33 cellular contexts compared by ENCODE assay signal in the genomic region with DNA sequence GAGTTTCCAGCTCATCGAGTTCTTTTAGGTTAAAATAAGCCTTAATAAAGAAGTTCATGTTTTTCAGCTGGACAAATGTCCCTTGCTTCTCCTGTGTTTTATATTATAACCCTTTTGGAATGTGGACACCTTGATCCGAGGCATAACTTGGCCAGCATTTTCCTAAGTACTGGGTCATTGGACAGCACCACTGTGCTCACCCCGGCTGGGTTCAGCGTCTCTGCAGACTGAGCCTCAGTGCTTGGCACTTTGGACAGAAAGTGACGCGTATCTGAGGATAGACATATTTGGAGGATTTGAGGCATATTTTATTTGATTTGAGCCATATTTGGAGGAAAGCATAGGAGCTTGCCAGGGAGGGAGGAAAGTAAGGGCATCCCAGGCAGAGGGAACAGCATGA.
"Had no signal": no experiment of that assay in that cellular context is flagged by ENCODE, and none has a peak within 500 bp of the region (broad histone marks: within the 10 kb centered on the region; RNA-seq: fewer than 3 reads in every experiment).

No MANE protein-coding gene starts in this region.

- H3K36me3 Mint-ChIP-seq: activated CD8-positive, alpha-beta memory T cell treated with anti-CD3 and anti-CD28 coated beads, Interleukin-2, amount 10 ng/mL, durations not matched to agents 7 days and 5 days; activated naive CD4-positive, alpha-beta T cell treated with anti-CD3 and anti-CD28 coated beads, Interleukin-2, amount 10 ng/mL, durations not matched to agents 7 days and 5 days; T-cell had no signal

- H3K27me3 Mint-ChIP-seq: activated naive CD8-positive, alpha-beta T cell had no signal

- H3K4me3 ChIP-seq: Peyer's patch, SJSA1 had no signal

- H3K9me3 Mint-ChIP-seq: activated CD4-positive, alpha-beta memory T cell treated with anti-CD3 and anti-CD28 coated beads, Interleukin-2, amount 10 ng/mL, durations not matched to agents 7 days and 5 days; activated naive CD4-positive, alpha-beta T cell treated with anti-CD3 and anti-CD28 coated beads, Interleukin-2, amount 10 ng/mL, durations not matched to agents 7 days and 5 days; T-cell had no signal

- DNase-seq: activated CD4-positive, alpha-beta memory T cell treated with anti-CD3 and anti-CD28 coated beads, Interleukin-2, amount 10 ng/mL, durations not matched to agents 7 days and 5 days; activated CD4-positive, alpha-beta T cell treated with anti-CD3 and anti-CD28 coated beads for 1 hour; activated CD4-positive, alpha-beta T cell treated with anti-CD3 and anti-CD28 coated beads for 48 hours; activated CD4-positive, CD25-positive, alpha-beta regulatory T cell; activated CD8-positive, alpha-beta memory T cell treated with anti-CD3 and anti-CD28 coated beads for 24 hours; activated CD8-positive, alpha-beta memory T cell treated with anti-CD3 and anti-CD28 coated beads, Interleukin-2, amount 10 ng/mL, durations not matched to agents 7 days and 5 days; activated CD8-positive, alpha-beta memory T cell treated with anti-CD3 and anti-CD28 coated beads, Interleukin-2, amount 50 U/mL, for 48 hours; activated effector memory CD4-positive, alpha-beta T cell treated with Interleukin-2 at 50 U/mL for 16 hours; activated naive CD4-positive, alpha-beta T cell treated with anti-CD3 and anti-CD28 coated beads, Interleukin-2, amount 10 ng/mL, durations not matched to agents 7 days and 5 days; activated naive CD8-positive, alpha-beta T cell treated with anti-CD3 and anti-CD28 coated beads, Interleukin-2, amount 50 U/mL, for 24 hours; activated T-cell treated with anti-CD3 and anti-CD28 coated beads, Interleukin-2, amount 50 U/mL, for 48 hours; anterior cingulate cortex; caudate nucleus; cerebellar nuclear complex; NCI-H1105 treated with DMSO at 0.1 percent for 48 hours; NCI-H1436; NCI-H1694; NCI-H1930; NCI-H2081 treated with DMSO at 0.1 percent for 48 hours; NCI-H345; NCI-H524 treated with DMSO at 0.1 percent for 48 hours; PC-3; Peyer's patch; RPMI8226; SHP77 treated with DMSO at 0.1 percent for 48 hours; SK-N-SH; T-cell; T-helper 17 cell; WERI-Rb-1 had no signal

- FAIRE-seq: bronchial epithelial cell had no signal

- H3K9me2 ChIP-seq: SK-N-SH had no signal

- H3K9ac ChIP-seq: SK-N-SH had no signal

- H3K9me3 ChIP-seq: Peyer's patch, SJSA1, SK-N-SH had no signal

- H3K4me1 Mint-ChIP-seq: activated CD4-positive, alpha-beta memory T cell treated with anti-CD3 and anti-CD28 coated beads, Interleukin-2, amount 10 ng/mL, durations not matched to agents 7 days and 5 days; activated CD8-positive, alpha-beta memory T cell treated with anti-CD3 and anti-CD28 coated beads, Interleukin-2, amount 10 ng/mL, durations not matched to agents 7 days and 5 days; activated naive CD4-positive, alpha-beta T cell treated with anti-CD3 and anti-CD28 coated beads, Interleukin-2, amount 10 ng/mL, durations not matched to agents 7 days and 5 days had no signal

- ATAC-seq: activated CD8-positive, alpha-beta memory T cell treated with anti-CD3 and anti-CD28 coated beads, Interleukin-2, amount 10 ng/mL, durations not matched to agents 7 days and 5 days; activated naive CD8-positive, alpha-beta T cell treated with anti-CD3 and anti-CD28 coated beads, Interleukin-2, amount 50 U/mL, for 24 hours; PC-3; T-cell; T-helper 17 cell had no signal

- H3K27ac Mint-ChIP-seq: activated CD4-positive, alpha-beta memory T cell treated with anti-CD3 and anti-CD28 coated beads, Interleukin-2, amount 10 ng/mL, durations not matched to agents 7 days and 5 days; activated CD8-positive, alpha-beta memory T cell treated with anti-CD3 and anti-CD28 coated beads, Interleukin-2, amount 10 ng/mL, durations not matched to agents 7 days and 5 days; activated naive CD4-positive, alpha-beta T cell treated with anti-CD3 and anti-CD28 coated beads, Interleukin-2, amount 10 ng/mL, durations not matched to agents 7 days and 5 days; activated naive CD8-positive, alpha-beta T cell; activated naive CD8-positive, alpha-beta T cell treated with anti-CD3 and anti-CD28 coated beads, Interleukin-2, amount 50 U/mL, for 24 hours; T-cell; T-helper 17 cell had no signal

- H3K4me1 ChIP-seq: Peyer's patch, SJSA1 had no signal

- H3K27me3 ChIP-seq: Peyer's patch had no signal

- H3K36me3 ChIP-seq: Peyer's patch, SJSA1, WERI-Rb-1 had no signal

- H3K27ac ChIP-seq: Peyer's patch, SJSA1, WERI-Rb-1 had no signal

- H3K4me2 ChIP-seq: SK-N-SH had no signal

- H3K4me3 Mint-ChIP-seq: activated CD4-positive, alpha-beta memory T cell treated with anti-CD3 and anti-CD28 coated beads, Interleukin-2, amount 10 ng/mL, durations not matched to agents 7 days and 5 days; activated CD8-positive, alpha-beta memory T cell treated with anti-CD3 and anti-CD28 coated beads, Interleukin-2, amount 10 ng/mL, durations not matched to agents 7 days and 5 days; activated naive CD4-positive, alpha-beta T cell treated with anti-CD3 and anti-CD28 coated beads, Interleukin-2, amount 10 ng/mL, durations not matched to agents 7 days and 5 days; activated naive CD8-positive, alpha-beta T cell; activated naive CD8-positive, alpha-beta T cell treated with anti-CD3 and anti-CD28 coated beads, Interleukin-2, amount 50 U/mL, for 24 hours; brain; T-cell; T-helper 17 cell had no signal
